ENCODE assay signal across 8 cellular contexts in the genomic region with DNA sequence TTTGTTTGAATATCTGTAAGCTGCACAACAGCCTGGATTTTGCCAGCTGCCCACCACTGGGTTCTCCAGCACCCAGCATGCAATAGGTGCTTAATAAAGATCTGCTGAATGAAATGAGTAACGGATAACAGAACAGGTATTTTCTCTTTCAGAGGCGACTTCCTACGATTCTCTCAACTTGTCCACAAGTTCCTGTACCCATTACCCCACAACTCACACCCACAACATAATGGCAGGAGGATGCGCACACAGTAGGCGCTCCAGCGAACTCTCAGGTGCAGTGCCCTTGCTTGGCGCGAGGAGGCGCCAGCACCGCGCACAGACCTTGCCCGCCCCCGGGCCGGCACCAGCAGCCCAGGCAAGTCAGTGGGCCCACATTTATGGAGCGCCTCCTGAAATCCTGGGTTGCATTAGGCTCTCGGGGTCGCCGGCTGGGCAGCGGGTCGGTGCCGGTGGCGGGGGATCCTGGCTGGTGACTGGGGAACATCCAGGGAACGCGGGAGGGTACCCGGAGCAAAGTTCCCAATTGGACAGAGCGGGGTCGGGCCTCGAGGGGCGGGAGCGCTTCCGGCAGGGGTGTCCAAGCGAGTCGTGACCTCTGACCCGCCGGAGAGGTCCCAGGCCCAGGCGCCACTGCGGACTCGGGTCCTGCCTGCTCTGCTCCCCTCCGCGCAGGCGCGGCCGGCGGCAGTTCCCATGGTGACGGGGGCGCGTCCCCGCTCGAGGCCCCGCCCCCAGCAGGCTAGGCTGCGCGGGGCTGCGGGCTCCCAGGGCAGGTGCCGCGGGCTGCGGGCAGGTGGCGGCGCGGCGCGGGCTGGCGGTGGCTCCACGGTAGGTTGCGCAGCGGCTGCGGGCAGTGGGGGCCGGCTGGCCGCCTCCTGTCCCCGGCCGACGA. TPM values are rescaled to one million over a fixed set of nuclear protein-coding genes. Genes with fewer than 3 reads are reported as not detected.
DNase-seq lines count a peak whose midpoint lies in the region; ATAC-seq, FAIRE-seq and TF ChIP-seq lines count a peak whose summit lies in the region.

A gene (plus strand): TSS at position 775 of the 895 bp plus-strand sequence. CDS start 75,284 bp downstream, outside the sequence.

- H3K4ac ChIP-seq in neuronal stem cell (ENCODE audit: low read length) = no peak within 1 kb of the TSS

- H3K36me3 ChIP-seq in SK-N-SH (replicated peaks in 1 of 2; ENCODE audit: control insufficient read depth in 1 of 2, insufficient read depth in 2 of 2, low read length in 1 of 2) (no peaks in the 10 kb centered on the region), gastroesophageal sphincter (no peaks in the 10 kb centered on the region), neuronal stem cell (replicated peaks in 1 of 2; ENCODE audit: control insufficient read depth in 2 of 2, insufficient read depth in 2 of 2, low read length in 2 of 2) (no peaks in the 10 kb centered on the region)

- no peak within 1 kb of the TSS for H3K27ac Mint-ChIP-seq in activated naive CD4-positive, alpha-beta T cell treated with anti-CD3 and anti-CD28 coated beads for 36 hours

- H3K9me3 ChIP-seq in SK-N-SH (no peaks in the 10 kb centered on the region), gastroesophageal sphincter (no peaks in the 10 kb centered on the region), neuronal stem cell (replicated peaks in 1 of 2; ENCODE audit: control insufficient read depth in 2 of 2, insufficient read depth in 1 of 2, low read depth in 1 of 2, low read length in 2 of 2) (no peaks in the 10 kb centered on the region)

- H3K4me1 ChIP-seq in SK-N-SH (ENCODE audit: control insufficient read depth in 1 of 2, insufficient read depth in 2 of 2, low read depth in 1 of 2, low read length in 1 of 2) = peaks cover 14 to 15% of the 10 kb centered on the region in 2 experiments; a peak in 3 of 4 replicates
- peaks cover 0 to 42% (median 9%) of the 10 kb centered on the region in 3 donors for H3K4me1 ChIP-seq in gastroesophageal sphincter
- H3K4me1 ChIP-seq in neuronal stem cell (ENCODE audit: control insufficient read depth in 2 of 2, insufficient read depth in 1 of 2, low read depth in 1 of 2, low read length in 2 of 2) = peaks cover 8 to 14% of the 10 kb centered on the region in 2 donors

- H3K23ac ChIP-seq in neuronal stem cell (ENCODE audit: low read depth, low read length, poor library complexity) = peak within 1 kb of the TSS; percentile 82

- H3K36me3 Mint-ChIP-seq in activated naive CD4-positive, alpha-beta T cell treated with anti-CD3 and anti-CD28 coated beads for 36 hours (ENCODE audit: low read depth) = no peaks in the 10 kb centered on the region

- H4K91ac ChIP-seq in neuronal stem cell (ENCODE audit: low read depth, low read length, poor library complexity) = peak within 1 kb of the TSS; percentile 83

- TF ChIP-seq RAD21 in SK-N-SH (IDR thresholded peaks at IDR 0.05; ENCODE audit: low read length) = peak; percentile 91

- peaks cover 7% of the 10 kb centered on the region for H3K79me1 ChIP-seq in neuronal stem cell (ENCODE audit: low read depth, low read length)

- H2AFZ ChIP-seq in SK-N-SH (ENCODE audit: low read depth) = peak within 1 kb of the TSS; percentile 91
- peak within 1 kb of the TSS; percentile 98 for H2AFZ ChIP-seq in neuronal stem cell (ENCODE audit: low read length)

- intact Hi-C loops in activated naive CD4-positive, alpha-beta T cell treated with anti-CD3 and anti-CD28 coated beads for 36 hours (cut with micrococcal nuclease) = loop anchor here (1.0 to 5.0 kb wide), 3 partner anchors 96 to 220 kb away; no protein-coding TSS in a partner anchor

- peak within 1 kb of the TSS; percentile 21 for H3K14ac ChIP-seq in neuronal stem cell (ENCODE audit: low read length)

- no peak for TF ChIP-seq POLR2A in gastroesophageal sphincter (IDR thresholded peaks at IDR 0.05)

- peak within 1 kb of the TSS; percentile 57 for H2AK5ac ChIP-seq in neuronal stem cell (ENCODE audit: low read depth, low read length)

- H3K27me3 ChIP-seq in SK-N-SH (ENCODE audit: insufficient read depth) (no peaks in the 10 kb centered on the region), gastroesophageal sphincter (peaks cover 16% of the 10 kb centered on the region), neuronal stem cell (ENCODE audit: control insufficient read depth in 3 of 3, insufficient read depth in 3 of 3, low read depth in 1 of 3, low read length in 3 of 3) (no peaks in the 10 kb centered on the region)

- TF ChIP-seq EP300 in SK-N-SH (IDR thresholded peaks at IDR 0.05; ENCODE audit: borderline replicate concordance in 1 of 2, low read depth in 1 of 2, low read length in 1 of 2) (no peak), gastroesophageal sphincter (IDR thresholded peaks at IDR 0.05) (no peak)

- CTCF ChIA-PET in SK-N-SH (lab: Yijun Ruan, JAX) = interaction anchor here (0.7 to 20.1 kb wide), 18 partner anchors 10 to 179 kb away, joined by 3 to 513 read pairs (median 4); no protein-coding TSS in a partner anchor
- CTCF ChIA-PET in activated naive CD4-positive, alpha-beta T cell treated with anti-CD3 and anti-CD28 coated beads for 36 hours (lab: Charles Lee) = interaction anchor here (0.6 to 4.1 kb wide), 3 partner anchors 43 to 97 kb away, joined by 5 to 44 read pairs (median 10); no protein-coding TSS in a partner anchor

- H3K9me3 Mint-ChIP-seq in activated naive CD4-positive, alpha-beta T cell treated with anti-CD3 and anti-CD28 coated beads for 36 hours = no peaks in the 10 kb centered on the region

- no peak within 1 kb of the TSS for H2BK12ac ChIP-seq in neuronal stem cell (ENCODE audit: low read length)

- H3K4me3 ChIP-seq in SK-N-SH (ENCODE audit: low read depth in 2 of 2, low read length in 1 of 2) = peak within 1 kb of the TSS; percentile 73 to 93
- peak within 1 kb of the TSS; percentile 62 to 92 for H3K4me3 ChIP-seq in gastroesophageal sphincter
- H3K4me3 ChIP-seq in neuronal stem cell (ENCODE audit: low read length in 2 of 2) = peak within 1 kb of the TSS; percentile 67 to 95

- H3K9ac ChIP-seq in SK-N-SH (peak within 1 kb of the TSS; percentile 91), neuronal stem cell (ENCODE audit: low read depth, low read length, poor library complexity) (peak within 1 kb of the TSS; percentile 95)

- ATAC-seq in gastroesophageal sphincter = peak; percentile 95

- no peak within 1 kb of the TSS for H2BK120ac ChIP-seq in neuronal stem cell (ENCODE audit: low read depth, low read length)

- H3K4me3 Mint-ChIP-seq in activated naive CD4-positive, alpha-beta T cell treated with anti-CD3 and anti-CD28 coated beads for 36 hours = peak within 1 kb of the TSS; percentile 76

- peaks cover 6% of the 10 kb centered on the region for H3F3A ChIP-seq in SK-N-SH (replicated peaks; ENCODE audit: insufficient read depth)

- TF ChIP-seq CTCF in SK-N-SH (IDR thresholded peaks at IDR 0.05) = peak; percentile 97
- peak in 3 of 4 experiments; percentile 90 to 99 (median 90) for TF ChIP-seq CTCF in gastroesophageal sphincter (IDR thresholded peaks at IDR 0.05)

- H4K8ac ChIP-seq in neuronal stem cell (ENCODE audit: low read depth, low read length) = no peak within 1 kb of the TSS

- H3K79me2 ChIP-seq in SK-N-SH (ENCODE audit: insufficient read depth) = peaks cover 45% of the 10 kb centered on the region; the same call in 1 of the 2 replicates

- H4K20me1 ChIP-seq in SK-N-SH (ENCODE audit: insufficient read depth) = no peaks in the 10 kb centered on the region

- H3K9me2 ChIP-seq in SK-N-SH = no peaks in the 10 kb centered on the region

- 14% methylated on average over 15 of the region's 71 CpGs for WGBS in SK-N-SH (ENCODE audit: low lambda C conversion rate)
- WGBS in gastroesophageal sphincter (ENCODE audit: low coverage in 1 of 2), 2 donors = 5 to 20% methylated on average over 4 to 7 of the region's 71 CpGs
- WGBS in neuronal stem cell (ENCODE audit: extremely low coverage in 2 of 2, insufficient read length in 2 of 2, insufficient replicate concordance in 1 of 2), 2 donors = no CpG with 5 or more reads among the region's 71 CpGs

- peak within 1 kb of the TSS; percentile 89 for H2BK5ac ChIP-seq in neuronal stem cell (ENCODE audit: low read length)

- H3K4me1 Mint-ChIP-seq in activated naive CD4-positive, alpha-beta T cell treated with anti-CD3 and anti-CD28 coated beads for 36 hours (ENCODE audit: low read depth) = peaks cover 5% of the 10 kb centered on the region

- peaks cover 49% of the 10 kb centered on the region for H3K27me3 Mint-ChIP-seq in activated naive CD4-positive, alpha-beta T cell treated with anti-CD3 and anti-CD28 coated beads for 36 hours (ENCODE audit: low read depth)

- H3K18ac ChIP-seq in neuronal stem cell (ENCODE audit: low read length) = peak within 1 kb of the TSS; percentile 78

- DNase-seq in AG08395 (ENCODE audit: low spot score) (peak; percentile 96), GM19239 (ENCODE audit: insufficient read length, low spot score) (peak; percentile 94), LHCN-M2 (ENCODE audit: low read depth) (peak; percentile 59), SK-N-SH (peak; percentile 99), neuronal stem cell (ENCODE audit: low spot score) (peak; percentile 98), stromal cell of bone marrow (ENCODE audit: low read depth) (peak; percentile 53)
- peak; percentile 87 for DNase-seq in activated naive CD4-positive, alpha-beta T cell treated with anti-CD3 and anti-CD28 coated beads for 36 hours

- H2BK15ac ChIP-seq in neuronal stem cell (ENCODE audit: low read length) = peak within 1 kb of the TSS; percentile 8

- FAIRE-seq in GM19239 (lab: Jason Lieb, UNC) = no peak

- POLR2A ChIA-PET in SK-N-SH (lab: Yijun Ruan, JAX) = no interaction called here

- peak within 1 kb of the TSS; percentile 97 for H3K4me2 ChIP-seq in SK-N-SH
- H3K4me2 ChIP-seq in neuronal stem cell (ENCODE audit: insufficient read depth, low read length, poor library complexity, severe bottlenecking) = peak within 1 kb of the TSS; percentile 80

- H3K27ac ChIP-seq in SK-N-SH (ENCODE audit: low read depth in 2 of 2, low read length in 1 of 2) (peak within 1 kb of the TSS; percentile 82 to 87), gastroesophageal sphincter (peak within 1 kb of the TSS in 3 of 4 donors; percentile 79 to 83 (median 81)), neuronal stem cell (replicated peaks; ENCODE audit: low read length) (peak within 1 kb of the TSS; percentile 88)

TF ChIP-seq in SK-N-SH, 30 proteins besides CTCF, POLR2A, EP300 and RAD21 (continues in another document):
- no peak for TF ChIP-seq EZH2phosphoT487 (IDR thresholded peaks at IDR 0.05; ENCODE audit: borderline replicate concordance, low read depth)
- TF ChIP-seq SMC3 (IDR thresholded peaks at IDR 0.05; ENCODE audit: low read depth, low read length) = peak; percentile 92
- peak; percentile 9; the same call in 1 of the 2 replicates for TF ChIP-seq RCOR1 (IDR thresholded peaks at IDR 0.05; ENCODE audit: low read length)
- peak; percentile 88 for TF ChIP-seq NRF1 (IDR thresholded peaks at IDR 0.05; ENCODE audit: low read depth, low read length)

RNA-seq across cellular contexts. Expression of the gene that starts here (rescaled TPM):
- total RNA-seq in LHCN-M2 (2014; rRNA removed) = 2.6 and 2.9 TPM in 2 replicates
- 3.3 TPM for polyA plus RNA-seq in LHCN-M2 (2012)
- 7.0 and 7.4 TPM in 2 replicates for polyA plus RNA-seq in SK-N-SH (2012; rRNA removed)
- polyA plus RNA-seq in SK-N-SH (2012; cell fraction: cytosol; rRNA removed) = 5.4 and 6.5 TPM in 2 replicates
- 7.3 and 11.2 TPM in 2 replicates for polyA plus RNA-seq in SK-N-SH (2012; cell fraction: nucleus; rRNA removed)
- total RNA-seq in activated naive CD4-positive, alpha-beta T cell treated with anti-CD3 and anti-CD28 coated beads for 36 hours = 1 to 10 TPM; 7.3 to 7.4 TPM
- 10 to 100 TPM; 20.9 to 41.8 (median 28.4) TPM for total RNA-seq in gastroesophageal sphincter
- 8.3 TPM for polyA plus RNA-seq in neuronal stem cell (2013, experiment 1 of 2)
- polyA plus RNA-seq in neuronal stem cell (2013, experiment 2 of 2) = 8.6 TPM

Comparison
In these comparisons a context has a peak if more than half of its experiments do, and no peak if none do; other contexts are left out.
1. Peak in every context shown above with its lines: DNase-seq, ATAC-seq, H3K4me3 ChIP-seq and H3K27ac ChIP-seq.